1 cellular context compared by ENCODE assay signal in the genomic region with DNA sequence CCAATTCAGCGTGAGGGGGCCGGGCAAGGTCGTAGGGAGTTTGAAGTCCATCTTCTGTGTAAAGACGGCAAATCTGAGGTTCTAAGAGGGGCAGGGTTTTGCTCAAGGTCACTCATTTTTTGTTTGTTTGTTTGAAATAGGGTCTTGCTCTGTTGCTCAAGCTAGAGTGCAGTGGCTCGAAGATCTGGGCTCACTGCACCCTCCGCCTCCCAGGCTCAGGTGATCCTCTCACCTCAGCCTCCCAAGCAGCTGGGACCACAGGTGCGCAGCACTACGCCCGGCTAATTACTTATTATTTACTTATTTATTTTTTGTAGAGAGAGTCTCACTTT.
TF ChIP-seq lines count a peak whose summit lies in the region.

No MANE protein-coding gene starts in this region.

TF ChIP-seq in SK-N-SH, 30 proteins besides CTCF, POLR2A, EP300 and RAD21 (continued from another document):
- TF ChIP-seq, protein P1, sequence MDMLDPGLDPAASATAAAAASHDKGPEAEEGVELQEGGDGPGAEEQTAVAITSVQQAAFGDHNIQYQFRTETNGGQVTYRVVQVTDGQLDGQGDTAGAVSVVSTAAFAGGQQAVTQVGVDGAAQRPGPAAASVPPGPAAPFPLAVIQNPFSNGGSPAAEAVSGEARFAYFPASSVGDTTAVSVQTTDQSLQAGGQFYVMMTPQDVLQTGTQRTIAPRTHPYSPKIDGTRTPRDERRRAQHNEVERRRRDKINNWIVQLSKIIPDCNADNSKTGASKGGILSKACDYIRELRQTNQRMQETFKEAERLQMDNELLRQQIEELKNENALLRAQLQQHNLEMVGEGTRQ (IDR thresholded peaks at IDR 0.05; ENCODE audit: borderline replicate concordance, low read depth, low read length): no peak
- TF ChIP-seq MXI1 (IDR thresholded peaks at IDR 0.05; ENCODE audit: low read depth, low read length): no peak
- no peak for TF ChIP-seq YY1 (IDR thresholded peaks at IDR 0.05; ENCODE audit: low read depth)
- TF ChIP-seq, protein P2, sequence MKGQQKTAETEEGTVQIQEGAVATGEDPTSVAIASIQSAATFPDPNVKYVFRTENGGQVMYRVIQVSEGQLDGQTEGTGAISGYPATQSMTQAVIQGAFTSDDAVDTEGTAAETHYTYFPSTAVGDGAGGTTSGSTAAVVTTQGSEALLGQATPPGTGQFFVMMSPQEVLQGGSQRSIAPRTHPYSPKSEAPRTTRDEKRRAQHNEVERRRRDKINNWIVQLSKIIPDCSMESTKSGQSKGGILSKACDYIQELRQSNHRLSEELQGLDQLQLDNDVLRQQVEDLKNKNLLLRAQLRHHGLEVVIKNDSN (IDR thresholded peaks at IDR 0.05; ENCODE audit: borderline replicate concordance, low read depth): no peak
